Comparison of ENCODE assay signal across 8 cellular contexts in genomic region chr13:99356216-99357089, GRCh38. TPM values are rescaled to one million over a fixed set of nuclear protein-coding genes. Genes with fewer than 3 reads are reported as not detected.
A peak's percentile ranks its signal among the peaks of the same experiment; 100 is the strongest.
DNase-seq lines count a peak whose midpoint lies in the region; ATAC-seq and TF ChIP-seq lines count a peak whose summit lies in the region.

No MANE protein-coding gene starts in this region.

- H3K27me3 Mint-ChIP-seq in CD4-positive, alpha-beta T cell: no peaks in the 10 kb centered on the region
- no peaks in the 10 kb centered on the region for H3K27me3 Mint-ChIP-seq in activated T-cell treated with anti-CD3 and anti-CD28 coated beads, Interleukin-2, amount 50 U/mL, for 24 hours

- no peak for TF ChIP-seq CTCF in CD4-positive, alpha-beta T cell (IDR thresholded peaks at IDR 0.05)
- TF ChIP-seq CTCF in gastrocnemius medialis (IDR thresholded peaks at IDR 0.05 in 4 of 5, conservative IDR thresholded peaks at IDR 0.05 in 1 of 5): no peak

- peaks cover 100% of the 10 kb centered on the region for H3K4me1 Mint-ChIP-seq in CD4-positive, alpha-beta T cell (ENCODE audit: low read depth)
- H3K4me1 Mint-ChIP-seq in activated T-cell treated with anti-CD3 and anti-CD28 coated beads, Interleukin-2, amount 50 U/mL, for 24 hours (ENCODE audit: low read depth): peaks cover 98% of the 10 kb centered on the region

- CTCF ChIA-PET in CD4-positive, alpha-beta T cell (lab: Charles Lee): interaction anchor here (0.9 to 2.8 kb wide), 8 partner anchors 16 to 87 kb away, joined by 3 to 14 read pairs (median 6); no protein-coding TSS in a partner anchor

- no peaks in the 10 kb centered on the region for H3K9me3 ChIP-seq in CD4-positive, alpha-beta T cell (ENCODE audit: control insufficient read depth, low read length)
- no peaks in the 10 kb centered on the region for H3K9me3 ChIP-seq in gastrocnemius medialis

- peak overlapping the region; percentile 97 for H3K27ac Mint-ChIP-seq in CD4-positive, alpha-beta T cell
- H3K27ac Mint-ChIP-seq in activated T-cell treated with anti-CD3 and anti-CD28 coated beads, Interleukin-2, amount 50 U/mL, for 24 hours: peak overlapping the region; percentile 99

- TF ChIP-seq POLR2A in gastrocnemius medialis (IDR thresholded peaks at IDR 0.05): no peak

- no peaks in the 10 kb centered on the region for H3K4me1 ChIP-seq in gastrocnemius medialis

- POLR2A ChIA-PET in CD4-positive, alpha-beta T cell (lab: Charles Lee): interaction anchor here (0.8 to 8.3 kb wide), 25 partner anchors 10 to 156 kb away, joined by 3 to 220 read pairs (median 5); partner anchors contain the start of genes GPR183 and UBAC2

- H3K36me3 Mint-ChIP-seq in CD4-positive, alpha-beta T cell (ENCODE audit: low read depth): peaks cover 71% of the 10 kb centered on the region
- peaks cover 88% of the 10 kb centered on the region for H3K36me3 Mint-ChIP-seq in activated T-cell treated with anti-CD3 and anti-CD28 coated beads, Interleukin-2, amount 50 U/mL, for 24 hours (ENCODE audit: low read depth)

- H3K27me3 ChIP-seq in CD4-positive, alpha-beta T cell (ENCODE audit: control insufficient read depth, insufficient read depth, low read length): no peaks in the 10 kb centered on the region
- no peaks in the 10 kb centered on the region for H3K27me3 ChIP-seq in gastrocnemius medialis

- no peaks in the 10 kb centered on the region for H3K9me3 Mint-ChIP-seq in CD4-positive, alpha-beta T cell
- H3K9me3 Mint-ChIP-seq in activated T-cell treated with anti-CD3 and anti-CD28 coated beads, Interleukin-2, amount 50 U/mL, for 24 hours: no peaks in the 10 kb centered on the region

- peak in 8 of 10 experiments; percentile 42 to 71 (median 56) for DNase-seq in CD4-positive, alpha-beta T cell
- no peak for DNase-seq in activated T-cell treated with anti-CD3 and anti-CD28 coated beads, Interleukin-2, amount 50 U/mL, for 24 hours
- peak; percentile 48 for DNase-seq in globus pallidus (ENCODE audit: low spot score)
- DNase-seq in gastrocnemius medialis: no peak
- DNase-seq in DMS153 treated with DMSO at 0.1 percent for 48 hours (lab: John Stamatoyannopoulos, UW; ENCODE audit: unreplicated experiment): no peak
- DNase-seq in NCI-H2107 (lab: John Stamatoyannopoulos, UW): no peak

- peak overlapping the region in 1 of 4 donors; percentile 1 for H3K4me3 ChIP-seq in gastrocnemius medialis

- H3K36me3 ChIP-seq in gastrocnemius medialis: peaks cover 0 to 23% of the 10 kb centered on the region in 2 donors

- in situ Hi-C loops in gastrocnemius medialis (cut with MboI; ENCODE audit: low sequenced_read_pairs in 4 of 4): no loop called here

- peak overlapping the region; percentile 49 for H3K4me3 Mint-ChIP-seq in CD4-positive, alpha-beta T cell
- H3K4me3 Mint-ChIP-seq in activated T-cell treated with anti-CD3 and anti-CD28 coated beads, Interleukin-2, amount 50 U/mL, for 24 hours: peak overlapping the region; percentile 66

- intact Hi-C loops in CD4-positive, alpha-beta T cell (cut with DNase I, micrococcal nuclease): loop anchor here in 1 of 2 experiments (1.0 to 5.0 kb wide), 6 partner anchors 16 to 139 kb away; no protein-coding TSS in a partner anchor
- intact Hi-C loops in gastrocnemius medialis (cut with DNase I; ENCODE audit: low total_unique reads): no loop called here

- H3K27ac ChIP-seq in CD4-positive, alpha-beta T cell (ENCODE audit: low read depth, low read length): peak overlapping the region; percentile 97
- peak overlapping the region; percentile 1 to 45 (median 32) for H3K27ac ChIP-seq in gastrocnemius medialis

- ATAC-seq in CD4-positive, alpha-beta T cell (ENCODE audit: poor library complexity): peak; percentile 54
- ATAC-seq in GM19467 (IDR thresholded peaks at IDR 0.05; ENCODE audit: unreplicated experiment) (peak; percentile 52), HG03558 (IDR thresholded peaks at IDR 0.05; ENCODE audit: extremely low read depth, unreplicated experiment) (peak; percentile 16), gastrocnemius medialis (peak; percentile 8 to 53)

RNA-seq across cellular contexts. Expression of gene GPR183, which starts 49.3 kb away (rescaled TPM):
- total RNA-seq in CD4-positive, alpha-beta T cell: 100 to 1,000 TPM; 330 to 337 TPM
- 1 to 10 TPM in 3 of 4 donors, under 1 TPM in 1; 0.49 to 3.4 (median 2.5) TPM for total RNA-seq in gastrocnemius medialis

Comparison
In these comparisons a context has a peak if more than half of its experiments do, and no peak if none do; other contexts are left out.
1. DNase-seq: peak in CD4-positive, alpha-beta T cell (8 of 10) and globus pallidus (single experiment); none in activated T-cell treated with anti-CD3 and anti-CD28 coated beads, Interleukin-2, amount 50 U/mL, for 24 hours (single experiment), gastrocnemius medialis (0 of 2), DMS153 treated with DMSO at 0.1 percent for 48 hours (single experiment) and NCI-H2107 (single experiment).
2. RNA of gene GPR183, which starts 49.3 kb away (total RNA-seq): 330 to 337 TPM in CD4-positive, alpha-beta T cell; 0.49 to 3.4 TPM in gastrocnemius medialis; every median in the first group is over 10 times any median in the second.
3. Peak in every context shown above with its lines, with median percentiles within 50 percentile points of each other: ATAC-seq.